In the genomic region with DNA sequence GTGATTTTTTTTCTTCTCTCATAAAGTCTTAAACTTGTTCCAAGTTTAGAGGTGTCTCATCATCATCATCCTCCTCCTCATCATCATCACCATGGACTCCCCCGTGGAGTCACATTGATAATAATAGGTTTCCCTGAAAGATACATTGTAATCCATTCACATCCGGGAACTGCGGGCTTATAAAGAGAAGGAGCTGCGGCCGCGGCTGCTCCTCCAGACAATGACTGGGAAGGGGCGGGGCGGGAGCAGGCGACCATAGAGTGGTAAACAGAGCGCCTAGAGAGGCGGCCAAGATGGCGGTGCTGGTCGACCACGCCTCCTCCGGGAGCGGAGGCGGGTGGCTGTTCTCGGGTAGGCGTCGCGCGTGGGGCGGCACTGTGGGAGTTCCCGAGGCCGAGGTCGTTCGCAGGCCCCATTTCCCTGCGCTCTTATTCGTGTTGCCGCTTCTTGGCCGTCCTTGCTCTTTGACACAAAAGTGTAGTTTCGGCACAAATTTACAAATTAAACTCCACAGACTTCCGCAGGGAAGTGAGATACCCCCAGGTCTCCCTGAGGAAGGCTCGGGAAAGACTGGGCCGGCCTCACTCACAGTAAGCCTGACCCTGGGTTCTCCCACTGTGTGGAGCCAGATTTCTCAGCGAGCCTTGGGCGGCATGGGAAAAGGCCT, we compare ENCODE assay signal across 8 cellular contexts. TPM values are rescaled to one million over a fixed set of nuclear protein-coding genes. Genes with fewer than 3 reads are reported as not detected.
DNase-seq lines count a peak whose midpoint lies in the region; ATAC-seq and TF ChIP-seq lines count a peak whose summit lies in the region.

No MANE protein-coding gene starts in this region.

- peaks cover 21% of the 10 kb centered on the region for H3K4me1 ChIP-seq in Karpas-422 (ENCODE audit: low read length)

- peak overlapping the region; percentile 94 for H3K27ac ChIP-seq in Karpas-422 (ENCODE audit: low read length)

- H3K36me3 Mint-ChIP-seq in nephron (ENCODE audit: low read depth): peaks cover 8% of the 10 kb centered on the region

- peak overlapping the region; percentile 76 for H3K4me2 ChIP-seq in Karpas-422 (ENCODE audit: low read depth, low read length, poor library complexity, severe bottlenecking)

- H3K27me3 Mint-ChIP-seq in nephron (ENCODE audit: low read depth): no peaks in the 10 kb centered on the region

- H3K4me3 ChIP-seq in Karpas-422 (ENCODE audit: low read length): peak overlapping the region; percentile 71
- H3K4me3 ChIP-seq in fibroblast of villous mesenchyme (ENCODE audit: low read depth, low read length): peak overlapping the region; percentile 83

- H2AFZ ChIP-seq in Karpas-422 (ENCODE audit: low read length): no peak overlapping the region

- no peak for TF ChIP-seq CTCF in fibroblast of villous mesenchyme (IDR thresholded peaks at IDR 0.05; ENCODE audit: insufficient read depth, low read depth, low read length)
- no peak for TF ChIP-seq CTCF in nephron (IDR thresholded peaks at IDR 0.05; ENCODE audit: unreplicated experiment in 3 of 3)

- peaks cover 22% of the 10 kb centered on the region for H3K4me1 Mint-ChIP-seq in nephron

- peak overlapping the region; percentile 93 to 98 (median 98) for H3K27ac Mint-ChIP-seq in nephron

- no peaks in the 10 kb centered on the region for H3K9me3 ChIP-seq in Karpas-422 (ENCODE audit: low read length)

- H3K27me3 ChIP-seq in Karpas-422 (ENCODE audit: low read length): no peaks in the 10 kb centered on the region

- peak; percentile 94 for DNase-seq in DMS153 (lab: John Stamatoyannopoulos, UW)
- peak; percentile 94 for DNase-seq in Karpas-422
- DNase-seq in RPMI7951 (ENCODE audit: low read depth): peak; percentile 92
- peak; percentile 76 for DNase-seq in activated gamma-delta T cell treated with Interleukin-2 at 50 U/mL for 16 hours
- DNase-seq in fibroblast of villous mesenchyme (ENCODE audit: low read depth): peak; percentile 96
- DNase-seq in stimulated activated naive CD4-positive, alpha-beta T cell treated with Interleukin-2 at 50 U/mL for 16 hours (lab: John Stamatoyannopoulos, UW): peak; percentile 13

- peak; percentile 89 for ATAC-seq in GM21723 (IDR thresholded peaks at IDR 0.05; ENCODE audit: unreplicated experiment)

- H3K9me3 Mint-ChIP-seq in nephron: no peaks in the 10 kb centered on the region

- peak overlapping the region; percentile 87 to 94 (median 94) for H3K4me3 Mint-ChIP-seq in nephron

- H4K20me1 ChIP-seq in Karpas-422 (ENCODE audit: insufficient read depth, low read depth, low read length): no peaks in the 10 kb centered on the region

- H3K36me3 ChIP-seq in Karpas-422 (ENCODE audit: insufficient read depth, low read length): 0 out of 2 replicates have a peak, but pooled peaks cover under 1% of the 10 kb centered on the region

- peaks cover 26% of the 10 kb centered on the region for H3K79me2 ChIP-seq in Karpas-422 (ENCODE audit: low read length)

- peak overlapping the region; percentile 72 for H3K9ac ChIP-seq in Karpas-422 (ENCODE audit: low read length)

- H3K9me2 ChIP-seq in Karpas-422 (replicated peaks; ENCODE audit: insufficient read depth, low read length): no peaks in the 10 kb centered on the region

RNA-seq across cellular contexts. Expression of a gene that starts 1.8 kb away (rescaled TPM):
- total RNA-seq in Karpas-422 (2014; rRNA removed; shearing (Covaris generic); ENCODE audit: low replicate concordance): 181 and 261 TPM in 2 replicates
- 66.5 and 89.8 TPM in 2 replicates for total RNA-seq in RPMI7951 (2014; rRNA removed; shearing (Covaris generic))
- 81.5 and 84.6 TPM in 2 replicates for total RNA-seq in fibroblast of villous mesenchyme

Comparison
In these comparisons a context has a peak if more than half of its experiments do, and no peak if none do; other contexts are left out.
1. Peak in every context shown above with its lines: DNase-seq, ATAC-seq, H3K4me3 ChIP-seq and H3K27ac ChIP-seq.
2. DNase-seq: peak in every context shown above with its lines; median percentile 96 in fibroblast of villous mesenchyme; 94 in DMS153; 94 in Karpas-422; 92 in RPMI7951; 76 in activated gamma-delta T cell treated with Interleukin-2 at 50 U/mL for 16 hours; 13 in stimulated activated naive CD4-positive, alpha-beta T cell treated with Interleukin-2 at 50 U/mL for 16 hours.